ENCODE assay signal across 19 cellular contexts in the genomic region with DNA sequence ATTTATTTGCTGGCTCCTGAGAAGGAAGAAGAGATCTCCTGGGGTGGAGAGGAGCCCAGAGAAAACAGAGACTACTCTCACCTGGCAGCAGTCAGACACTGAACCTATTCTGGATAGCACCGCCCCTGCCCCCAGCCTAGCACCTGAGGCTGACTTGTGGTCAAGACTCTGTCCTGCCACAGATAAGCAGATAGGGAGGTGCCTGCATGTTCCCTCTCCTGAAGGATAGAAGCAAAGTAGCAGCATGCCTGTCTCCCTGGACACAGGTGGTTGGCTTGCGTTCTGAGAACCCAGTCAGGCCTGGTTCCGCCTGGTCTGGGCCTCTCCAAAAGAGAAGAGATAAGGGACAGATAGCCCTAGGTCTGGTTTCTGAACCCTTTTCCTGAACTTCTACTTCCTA. TPM values are rescaled to one million over a fixed set of nuclear protein-coding genes. Genes with fewer than 3 reads are reported as not detected.
DNase-seq lines count a peak whose midpoint lies in the region; ATAC-seq and TF ChIP-seq lines count a peak whose summit lies in the region.
"Had no signal": no experiment of that assay in that cellular context is flagged by ENCODE, and none has a peak within 500 bp of the region (broad histone marks: within the 10 kb centered on the region; RNA-seq: fewer than 3 reads in every experiment).

No MANE protein-coding gene starts in this region.

- H3K4me3 Mint-ChIP-seq in activated naive CD4-positive, alpha-beta T cell treated with anti-CD3 and anti-CD28 coated beads, Interleukin-2, amount 50 U/mL, for 24 hours: peak overlapping the region; percentile 12
- peak overlapping the region in 2 of 3 donors; percentile 2 to 85 for H3K4me3 Mint-ChIP-seq in T-cell
- H3K4me3 Mint-ChIP-seq: activated CD4-positive, alpha-beta memory T cell treated with anti-CD3 and anti-CD28 coated beads for 36 hours had no signal

- TF ChIP-seq CTCF in mucosa of descending colon (IDR thresholded peaks at IDR 0.05): no peak
- no peak for TF ChIP-seq CTCF in vagina (IDR thresholded peaks at IDR 0.05)
- no peak for TF ChIP-seq CTCF in A673 (conservative IDR thresholded peaks at IDR 0.05; ENCODE audit: low read depth, low read length)
- no peak for TF ChIP-seq CTCF in upper lobe of left lung (IDR thresholded peaks at IDR 0.05)

- H3K27me3 Mint-ChIP-seq in activated naive CD4-positive, alpha-beta T cell treated with anti-CD3 and anti-CD28 coated beads, Interleukin-2, amount 50 U/mL, for 24 hours: peaks cover 11% of the 10 kb centered on the region
- peaks cover 13 to 17% of the 10 kb centered on the region in 2 donors for H3K27me3 Mint-ChIP-seq in T-cell

- no peaks in the 10 kb centered on the region for H3K36me3 ChIP-seq in mucosa of descending colon (ENCODE audit: low read depth)
- no peaks in the 10 kb centered on the region for H3K36me3 ChIP-seq in vagina
- H3K36me3 ChIP-seq in A673 (ENCODE audit: insufficient read depth, low read length, poor library complexity, severe bottlenecking): no peaks in the 10 kb centered on the region
- H3K36me3 ChIP-seq in upper lobe of left lung: no peaks in the 10 kb centered on the region
- H3K36me3 ChIP-seq: Peyer's patch had no signal

- WGBS in upper lobe of left lung, 2 donors: 93 to 100% methylated on average over 3 of the region's 3 CpGs

- H3K4me1 Mint-ChIP-seq in activated naive CD4-positive, alpha-beta T cell treated with anti-CD3 and anti-CD28 coated beads, Interleukin-2, amount 50 U/mL, for 24 hours: peaks cover 40% of the 10 kb centered on the region
- H3K4me1 Mint-ChIP-seq in T-cell: peaks cover 30 to 47% (median 45%) of the 10 kb centered on the region in 3 donors

- POLR2A ChIA-PET in T-cell (lab: Charles Lee): no interaction called here
- POLR2A ChIA-PET in A673 (lab: Charles Lee; ENCODE audit: low non-redundant PET): no interaction called here

- ATAC-seq in activated naive CD4-positive, alpha-beta T cell treated with anti-CD3 and anti-CD28 coated beads, Interleukin-2, amount 50 U/mL, for 72 hours: no peak
- ATAC-seq in T-cell (replicated peaks in 1 of 4): no peak
- ATAC-seq in mucosa of descending colon: no peak
- no peak for ATAC-seq in HG02610 (IDR thresholded peaks at IDR 0.05; ENCODE audit: unreplicated experiment)
- ATAC-seq in upper lobe of left lung (ENCODE audit: low FRiP score in 2 of 2): no peak
- ATAC-seq: left lobe of liver had no signal

- no peaks in the 10 kb centered on the region for H3K9me3 Mint-ChIP-seq in activated naive CD4-positive, alpha-beta T cell treated with anti-CD3 and anti-CD28 coated beads, Interleukin-2, amount 50 U/mL, for 24 hours
- H3K9me3 Mint-ChIP-seq in activated naive CD4-positive, alpha-beta T cell treated with anti-CD3 and anti-CD28 coated beads, Interleukin-2, amount 50 U/mL, for 72 hours: no peaks in the 10 kb centered on the region
- H3K9me3 Mint-ChIP-seq in T-cell: no peaks in the 10 kb centered on the region
- H3K9me3 Mint-ChIP-seq: activated CD4-positive, alpha-beta memory T cell treated with anti-CD3 and anti-CD28 coated beads for 36 hours had no signal

- CTCF ChIA-PET in T-cell (lab: Charles Lee): no interaction called here
- CTCF ChIA-PET in A673 (lab: Charles Lee): no interaction called here

- no peak for DNase-seq in activated naive CD4-positive, alpha-beta T cell treated with anti-CD3 and anti-CD28 coated beads, Interleukin-2, amount 50 U/mL, for 72 hours (ENCODE audit: low spot score in 2 of 2)
- no peak for DNase-seq in T-cell
- peak in 2 of 3 donors; percentile 24 to 30 for DNase-seq in mucosa of descending colon
- no peak for DNase-seq in vagina (ENCODE audit: extremely low spot score in 2 of 2)
- no peak for DNase-seq in A673 (ENCODE audit: low spot score)
- DNase-seq in upper lobe of left lung: no peak
- DNase-seq: ACHN; activated CD4-positive, alpha-beta memory T cell treated with anti-CD3 and anti-CD28 coated beads for 36 hours; Calu3; caudate nucleus; GF-D8; NCI-H187 treated with DMSO at 0.1 percent for 48 hours; stimulated activated naive CD4-positive, alpha-beta T cell treated with Interleukin-2 at 50 U/mL for 16 hours had no signal

- no peak overlapping the region for H3K27ac Mint-ChIP-seq in activated naive CD4-positive, alpha-beta T cell treated with anti-CD3 and anti-CD28 coated beads, Interleukin-2, amount 50 U/mL, for 24 hours
- H3K27ac Mint-ChIP-seq in activated naive CD4-positive, alpha-beta T cell treated with anti-CD3 and anti-CD28 coated beads, Interleukin-2, amount 50 U/mL, for 72 hours: no peak overlapping the region
- H3K27ac Mint-ChIP-seq in T-cell: peak overlapping the region in 1 of 2 donors; percentile 7
- H3K27ac Mint-ChIP-seq: activated CD4-positive, alpha-beta memory T cell treated with anti-CD3 and anti-CD28 coated beads for 36 hours had no signal

- intact Hi-C loops in mucosa of descending colon (cut with DNase I, micrococcal nuclease) (no loop called here), vagina (cut with DNase I) (no loop called here), A673 (cut with micrococcal nuclease; ENCODE audit: unreplicated experiment) (no loop called here)

- no peak for TF ChIP-seq POLR2A in vagina (IDR thresholded peaks at IDR 0.05)
- TF ChIP-seq POLR2A in upper lobe of left lung (IDR thresholded peaks at IDR 0.05): no peak

- H3K27me3 ChIP-seq in vagina: peaks cover 20% of the 10 kb centered on the region
- H3K27me3 ChIP-seq in A673 (replicated peaks; ENCODE audit: insufficient read depth, low read depth, low read length, poor library complexity): peaks cover 21% of the 10 kb centered on the region
- peaks cover 8 to 40% (median 32%) of the 10 kb centered on the region in 4 donors for H3K27me3 ChIP-seq in upper lobe of left lung

- no peak for TF ChIP-seq EP300 in upper lobe of left lung (IDR thresholded peaks at IDR 0.05)

- H3K9me3 ChIP-seq in mucosa of descending colon (no peaks in the 10 kb centered on the region), vagina (no peaks in the 10 kb centered on the region), A673 (ENCODE audit: low read depth, low read length, poor library complexity, severe bottlenecking) (no peaks in the 10 kb centered on the region), upper lobe of left lung (no peaks in the 10 kb centered on the region)
- H3K9me3 ChIP-seq: Peyer's patch had no signal

- no peak overlapping the region for H3K4me3 ChIP-seq in mucosa of descending colon
- H3K4me3 ChIP-seq in vagina: no peak overlapping the region
- H3K4me3 ChIP-seq in A673 (ENCODE audit: low read depth, low read length, poor library complexity, severe bottlenecking): no peak overlapping the region
- no peak overlapping the region for H3K4me3 ChIP-seq in upper lobe of left lung
- H3K4me3 ChIP-seq: Peyer's patch had no signal

- H3K4me1 ChIP-seq in mucosa of descending colon (ENCODE audit: low read depth): peaks cover 36% of the 10 kb centered on the region
- peaks cover 39% of the 10 kb centered on the region for H3K4me1 ChIP-seq in vagina
- peaks cover 37% of the 10 kb centered on the region for H3K4me1 ChIP-seq in A673 (ENCODE audit: insufficient read depth, low read length, poor library complexity, severe bottlenecking)
- peaks cover 39 to 41% (median 40%) of the 10 kb centered on the region in 4 donors for H3K4me1 ChIP-seq in upper lobe of left lung

- no peaks in the 10 kb centered on the region for H3K36me3 Mint-ChIP-seq in activated naive CD4-positive, alpha-beta T cell treated with anti-CD3 and anti-CD28 coated beads, Interleukin-2, amount 50 U/mL, for 24 hours
- H3K36me3 Mint-ChIP-seq in activated naive CD4-positive, alpha-beta T cell treated with anti-CD3 and anti-CD28 coated beads, Interleukin-2, amount 50 U/mL, for 72 hours: peaks cover 6% of the 10 kb centered on the region in 2 donors
- H3K36me3 Mint-ChIP-seq in T-cell: no peaks in the 10 kb centered on the region
- H3K36me3 Mint-ChIP-seq: activated CD4-positive, alpha-beta memory T cell treated with anti-CD3 and anti-CD28 coated beads for 36 hours had no signal

- peak overlapping the region; percentile 60 for H3K27ac ChIP-seq in vagina
- no peak overlapping the region for H3K27ac ChIP-seq in A673 (ENCODE audit: low read depth, low read length, poor library complexity, severe bottlenecking)
- no peak overlapping the region for H3K27ac ChIP-seq in upper lobe of left lung
- H3K27ac ChIP-seq: Peyer's patch had no signal

- BruUV-seq in A673 (replicated peaks; lab: Mats Ljungman, UMichigan): no TSS peak

RNA-seq across cellular contexts. Expression of a gene that starts 1.3 kb away (rescaled TPM):
- 10 to 100 TPM in 1 of 2 donors, 1 to 10 TPM in 1; 1.7 to 12.6 TPM for total RNA-seq in activated naive CD4-positive, alpha-beta T cell treated with anti-CD3 and anti-CD28 coated beads, Interleukin-2, amount 50 U/mL, for 72 hours
- total RNA-seq in T-cell (1 to 10 TPM in 3 of 5 donors, under 1 TPM in 1, not detected in 1; 0.68 to 2.6 (median 2.3) TPM), mucosa of descending colon (10 to 100 TPM in 1 of 3 donors, 1 to 10 TPM in 2; 2.1 to 17.4 (median 5.6) TPM), vagina (22.3 TPM), A673 (2021) (5.8 and 8.9 TPM in 2 replicates), upper lobe of left lung (1 to 10 TPM in 4 of 6 donors, under 1 TPM in 2; 0.33 to 2.1 (median 1.4) TPM)

RNA-seq across cellular contexts. Expression of a gene that starts 13.8 kb away (rescaled TPM):
- 1 to 10 TPM; 5.7 to 9.5 TPM for total RNA-seq in activated naive CD4-positive, alpha-beta T cell treated with anti-CD3 and anti-CD28 coated beads, Interleukin-2, amount 50 U/mL, for 72 hours
- total RNA-seq in T-cell: 1 to 10 TPM; 3.1 to 7.8 (median 6.6) TPM
- 10 to 100 TPM; 12.3 to 27.2 (median 26.4) TPM for total RNA-seq in mucosa of descending colon
- total RNA-seq in vagina: 13.8 TPM
- 17.0 and 18.8 TPM in 2 replicates for total RNA-seq in A673 (2021)
- total RNA-seq in upper lobe of left lung: 1 to 10 TPM; 2.8 to 8.1 (median 7.0) TPM

RNA-seq across cellular contexts. Expression of a gene that starts 26.2 kb away (rescaled TPM):
- total RNA-seq in activated naive CD4-positive, alpha-beta T cell treated with anti-CD3 and anti-CD28 coated beads, Interleukin-2, amount 50 U/mL, for 72 hours: 10 to 100 TPM; 49.9 to 52.8 TPM
- total RNA-seq in T-cell (10 to 100 TPM; 17.3 to 53.0 (median 37.2) TPM), mucosa of descending colon (100 to 1,000 TPM in 1 of 3 donors, 10 to 100 TPM in 2; 71.8 to 148 (median 79.7) TPM), vagina (193 TPM), A673 (2021) (36.3 and 48.5 TPM in 2 replicates), upper lobe of left lung (100 to 1,000 TPM in 4 of 6 donors, 10 to 100 TPM in 2; 52.1 to 246 (median 106) TPM)

RNA-seq across cellular contexts. Expression of a gene that starts 43.7 kb away (rescaled TPM):
- total RNA-seq in activated naive CD4-positive, alpha-beta T cell treated with anti-CD3 and anti-CD28 coated beads, Interleukin-2, amount 50 U/mL, for 72 hours: under 1 TPM in 1 of 2 donors, not detected in 1; 0.34 TPM
- under 1 TPM in 3 of 5 donors, not detected in 2; 0.30 to 0.58 (median 0.54) TPM for total RNA-seq in T-cell
- under 1 TPM in 2 of 3 donors, not detected in 1; 0.19 to 0.20 TPM for total RNA-seq in mucosa of descending colon
- not detected for total RNA-seq in vagina
- not detected in 2 replicates for total RNA-seq in A673 (2021)
- under 1 TPM in 1 of 6 donors, not detected in 5; 0.89 TPM for total RNA-seq in upper lobe of left lung
- total RNA-seq: H4, ureter had no signal

RNA-seq across cellular contexts. Expression of a gene that starts 43.8 kb away (rescaled TPM):
- 1 to 10 TPM; 1.5 to 1.8 TPM for total RNA-seq in activated naive CD4-positive, alpha-beta T cell treated with anti-CD3 and anti-CD28 coated beads, Interleukin-2, amount 50 U/mL, for 72 hours
- total RNA-seq in T-cell (1 to 10 TPM; 1.1 to 2.6 (median 1.6) TPM), mucosa of descending colon (1 to 10 TPM; 1.7 to 3.3 (median 2.3) TPM), vagina (7.9 TPM), A673 (2021) (0.21 TPM in 1 of 2 replicates, not detected in the other), upper lobe of left lung (1 to 10 TPM in 4 of 6 donors, under 1 TPM in 2; 0.49 to 2.1 (median 1.1) TPM)
- total RNA-seq: H4 had no signal

Comparison
In these comparisons a context has a peak if more than half of its experiments do, and no peak if none do; other contexts are left out.
1. DNase-seq: peak in mucosa of descending colon (2 of 3); none in activated naive CD4-positive, alpha-beta T cell treated with anti-CD3 and anti-CD28 coated beads, Interleukin-2, amount 50 U/mL, for 72 hours (0 of 2), T-cell (0 of 34), vagina (0 of 2), A673 (single experiment) and upper lobe of left lung (0 of 2).